ENCODE assay signal across 1 cellular context in genomic region chr2:89840781-89841475, GRCh38.
TF ChIP-seq lines count a peak whose summit lies in the region.
"Not testable (repeated sequence)": the region's sequence is repeated elsewhere in the genome, so short reads cannot be mapped to it uniquely, and the experiment has no call there.

No MANE protein-coding gene starts in this region.

TF ChIP-seq in HepG2, 621 proteins besides CTCF, POLR2A, EP300 and RAD21 (continued from another document):
- peak; percentile 22; the same call in 1 of the 2 replicates for TF ChIP-seq ZBTB40 (IDR thresholded peaks at IDR 0.05)
- not testable (repeated sequence) for TF ChIP-seq ZBTB40 (CRISPR knock-in tag; IDR thresholded peaks at IDR 0.05)
TF ChIP-seq in HepG2: peak in this region for 12; not testable (repeated sequence) for 609.
